Comparison of ENCODE assay signal across 1 cellular context in the genomic region with DNA sequence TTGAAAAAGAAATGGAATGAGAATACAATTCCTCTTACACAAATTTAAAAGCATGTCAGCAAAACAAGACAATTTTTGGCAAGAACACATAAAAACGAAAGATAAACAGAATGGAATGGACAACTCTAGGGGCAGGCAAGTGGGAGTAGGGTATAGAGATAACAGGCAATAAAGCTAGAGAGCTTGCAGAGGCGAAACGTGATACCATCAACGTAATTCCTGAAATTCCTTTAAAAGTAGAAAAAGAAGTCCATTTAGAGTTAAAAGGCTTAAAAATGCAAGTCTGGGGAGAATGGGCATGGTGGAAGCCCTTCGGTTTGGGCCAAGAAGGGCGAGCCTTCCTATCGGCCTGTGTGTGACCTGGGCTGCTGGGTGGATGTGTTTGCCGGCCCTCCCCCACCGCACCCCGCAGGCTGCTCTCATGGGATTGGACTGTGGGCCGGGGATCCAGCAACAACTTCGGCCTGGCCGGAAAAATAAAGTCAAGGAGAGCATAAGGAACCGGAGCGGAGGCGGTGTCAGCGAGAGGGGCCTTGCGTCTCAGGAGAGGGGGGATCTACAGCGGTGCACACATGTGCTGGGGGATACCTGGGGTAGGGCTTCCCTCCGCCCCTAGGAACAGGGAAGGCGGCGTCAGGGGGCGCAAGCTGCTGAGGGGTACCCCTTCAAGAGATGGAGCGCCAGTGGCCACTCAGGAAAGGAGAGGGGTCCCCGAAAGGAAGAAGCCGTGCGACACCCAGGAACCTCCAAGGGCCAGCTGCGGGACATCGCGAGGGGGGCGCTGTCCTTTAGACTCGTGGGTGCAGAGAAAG.
TF ChIP-seq lines count a peak whose summit lies in the region.

No MANE protein-coding gene starts in this region.

TF ChIP-seq in IMR-90, 13 proteins besides CTCF, POLR2A, EP300 and RAD21:
- TF ChIP-seq NFE2L2 (IDR thresholded peaks at IDR 0.05; ENCODE audit: low read depth, low read length): no peak
- no peak; the same call in 1 of the 2 replicates for TF ChIP-seq MAZ (IDR thresholded peaks at IDR 0.05; ENCODE audit: borderline replicate concordance, low read depth, low read length)
- no peak for TF ChIP-seq MXI1 (IDR thresholded peaks at IDR 0.05; ENCODE audit: borderline replicate concordance, low read depth, low read length)
- TF ChIP-seq, protein P1, sequence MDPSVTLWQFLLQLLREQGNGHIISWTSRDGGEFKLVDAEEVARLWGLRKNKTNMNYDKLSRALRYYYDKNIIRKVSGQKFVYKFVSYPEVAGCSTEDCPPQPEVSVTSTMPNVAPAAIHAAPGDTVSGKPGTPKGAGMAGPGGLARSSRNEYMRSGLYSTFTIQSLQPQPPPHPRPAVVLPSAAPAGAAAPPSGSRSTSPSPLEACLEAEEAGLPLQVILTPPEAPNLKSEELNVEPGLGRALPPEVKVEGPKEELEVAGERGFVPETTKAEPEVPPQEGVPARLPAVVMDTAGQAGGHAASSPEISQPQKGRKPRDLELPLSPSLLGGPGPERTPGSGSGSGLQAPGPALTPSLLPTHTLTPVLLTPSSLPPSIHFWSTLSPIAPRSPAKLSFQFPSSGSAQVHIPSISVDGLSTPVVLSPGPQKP (IDR thresholded peaks at IDR 0.05; ENCODE audit: borderline replicate concordance, low read depth, low read length): no peak
- TF ChIP-seq SMC3 (IDR thresholded peaks at IDR 0.05; ENCODE audit: low read depth, low read length): no peak
- no peak for TF ChIP-seq RFX5 (IDR thresholded peaks at IDR 0.05; ENCODE audit: low read depth, low read length)
- no peak for TF ChIP-seq CEBPB (IDR thresholded peaks at IDR 0.05; ENCODE audit: low read depth, low read length)
- TF ChIP-seq MAFK (IDR thresholded peaks at IDR 0.05; ENCODE audit: low read depth, low read length): peak; percentile 88
- TF ChIP-seq, protein P2, sequence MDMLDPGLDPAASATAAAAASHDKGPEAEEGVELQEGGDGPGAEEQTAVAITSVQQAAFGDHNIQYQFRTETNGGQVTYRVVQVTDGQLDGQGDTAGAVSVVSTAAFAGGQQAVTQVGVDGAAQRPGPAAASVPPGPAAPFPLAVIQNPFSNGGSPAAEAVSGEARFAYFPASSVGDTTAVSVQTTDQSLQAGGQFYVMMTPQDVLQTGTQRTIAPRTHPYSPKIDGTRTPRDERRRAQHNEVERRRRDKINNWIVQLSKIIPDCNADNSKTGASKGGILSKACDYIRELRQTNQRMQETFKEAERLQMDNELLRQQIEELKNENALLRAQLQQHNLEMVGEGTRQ (IDR thresholded peaks at IDR 0.05; ENCODE audit: low read depth, low read length): no peak
- no peak for TF ChIP-seq CHD1 (IDR thresholded peaks at IDR 0.05; ENCODE audit: low read depth, low read length)
- TF ChIP-seq FOS (IDR thresholded peaks at IDR 0.05; ENCODE audit: low read depth, low read length): no peak
- TF ChIP-seq BHLHE40 (IDR thresholded peaks at IDR 0.05; ENCODE audit: low read depth, low read length): peak; percentile 83
- TF ChIP-seq RCOR1 (IDR thresholded peaks at IDR 0.05; ENCODE audit: insufficient replicate concordance, low read length): peak; percentile 15
TF ChIP-seq in IMR-90: peak in this region for 3.
